Comparison of ENCODE assay signal across 8 cellular contexts in genomic region chr6:105137388-105137787, GRCh38. TPM values are rescaled to one million over a fixed set of nuclear protein-coding genes. Genes with fewer than 3 reads are reported as not detected.
DNase-seq lines count a peak whose midpoint lies in the region; ATAC-seq, FAIRE-seq and TF ChIP-seq lines count a peak whose summit lies in the region.

No MANE protein-coding gene starts in this region.

- TF ChIP-seq CTCF in K562 (IDR thresholded peaks at IDR 0.05 in 2 of 3, conservative IDR thresholded peaks at IDR 0.05 in 1 of 3; ENCODE audit: insufficient read depth in 2 of 3, low read depth in 1 of 3, low read length in 3 of 3) (no peak), testis (IDR thresholded peaks at IDR 0.05) (no peak)

- H3K27me3 ChIP-seq in K562 (ENCODE audit: control insufficient read depth in 2 of 2, insufficient read depth in 2 of 2, low read length in 2 of 2) (peaks cover 6 to 24% of the 10 kb centered on the region in 2 experiments; a peak in 3 of 5 replicates), testis (no peaks in the 10 kb centered on the region)

- H2AFZ ChIP-seq in K562 (ENCODE audit: low read depth, low read length) = peak overlapping the region; percentile 0; the same call in 1 of the 2 replicates

- WGBS in K562 (ENCODE audit: insufficient coverage, low coverage, missing lambda C conversion rate) = 41% methylated on average over 20 of the region's 32 CpGs
- 3% methylated on average over 32 of the region's 32 CpGs for WGBS in testis, 2 donors

- no peak overlapping the region for H3K9ac ChIP-seq in K562 (ENCODE audit: insufficient read depth in 1 of 2, low read depth in 2 of 2, low read length in 2 of 2)

- H3K27ac ChIP-seq in K562 (ENCODE audit: extremely low read depth, low read depth, low read length) (no peak overlapping the region), testis (peak overlapping the region; percentile 63 to 79)

- H3K4me1 Mint-ChIP-seq in activated T-cell treated with anti-CD3 and anti-CD28 coated beads, Interleukin-2, amount 50 U/mL, for 72 hours (ENCODE audit: low read depth) = peaks cover 5% of the 10 kb centered on the region

- H3K4me1 ChIP-seq in K562 (replicated peaks in 1 of 2; ENCODE audit: control insufficient read depth in 2 of 2, insufficient read depth in 2 of 2, low read length in 2 of 2) (peaks cover 0 to 16% of the 10 kb centered on the region in 2 experiments; a peak in 2 of 5 replicates), testis (no peaks in the 10 kb centered on the region)

- CTCF ChIA-PET in K562 (lab: Yijun Ruan, JAX; ENCODE audit: low intra/inter-chr PET ratio) = no interaction called here

- H3K9me3 Mint-ChIP-seq in activated T-cell treated with anti-CD3 and anti-CD28 coated beads, Interleukin-2, amount 50 U/mL, for 72 hours = no peaks in the 10 kb centered on the region

- ATAC-seq in activated T-cell treated with anti-CD3 and anti-CD28 coated beads, Interleukin-2, amount 50 U/mL, for 72 hours (replicated peaks in 1 of 2) = no peak
- ATAC-seq in K562 = no peak
- ATAC-seq in HG03457 (IDR thresholded peaks at IDR 0.05; ENCODE audit: unreplicated experiment) = no peak
- ATAC-seq in HG02571 (IDR thresholded peaks at IDR 0.05; ENCODE audit: unreplicated experiment) = no peak
- no peak for ATAC-seq in HG03045 (IDR thresholded peaks at IDR 0.05; ENCODE audit: unreplicated experiment)

- H3K36me3 Mint-ChIP-seq in activated T-cell treated with anti-CD3 and anti-CD28 coated beads, Interleukin-2, amount 50 U/mL, for 72 hours (ENCODE audit: insufficient read depth in 2 of 2) = no peaks in the 10 kb centered on the region

- no peak for FAIRE-seq in K562 (lab: Jason Lieb, UNC)

- H3K9me1 ChIP-seq in K562 (ENCODE audit: control insufficient read depth, insufficient read depth, low read length) = no peaks in the 10 kb centered on the region

- H3K4me2 ChIP-seq in K562 (ENCODE audit: insufficient read depth, low read length) = peak overlapping the region; percentile 32; the same call in 1 of the 2 replicates

- in situ Hi-C loops in K562 (cut with MboI) = no loop called here

- H3K36me3 ChIP-seq in K562 (ENCODE audit: control insufficient read depth, insufficient read depth, low read length) (no peaks in the 10 kb centered on the region), testis (ENCODE audit: low read depth, missing control alignments) (no peaks in the 10 kb centered on the region)

- BruUV-seq in K562 (replicated peaks; lab: Mats Ljungman, UMichigan) = no TSS peak

- no peak for DNase-seq in activated T-cell treated with anti-CD3 and anti-CD28 coated beads, Interleukin-2, amount 50 U/mL, for 72 hours
- no peak for DNase-seq in activated T-cell treated with anti-CD3 and anti-CD28 coated beads, Interleukin-2, amount 50 U/mL, for 1 hour
- DNase-seq in K562 (ENCODE audit: extremely low read depth in 1 of 4, low spot score in 3 of 4) (no peak), left kidney (ENCODE audit: low read depth, low spot score) (peak; percentile 52), testis (peak; percentile 33)

- intact Hi-C loops in K562 (cut with micrococcal nuclease) = no loop called here
- intact Hi-C loops in testis (cut with DNase I; ENCODE audit: low total_unique reads) = no loop called here

- H3K4me3 Mint-ChIP-seq in activated T-cell treated with anti-CD3 and anti-CD28 coated beads, Interleukin-2, amount 50 U/mL, for 72 hours = peak overlapping the region; percentile 77 to 84

- peaks cover 69% of the 10 kb centered on the region for H3K27me3 Mint-ChIP-seq in activated T-cell treated with anti-CD3 and anti-CD28 coated beads, Interleukin-2, amount 50 U/mL, for 72 hours (ENCODE audit: low read depth)

- no peaks in the 10 kb centered on the region for H3K79me2 ChIP-seq in K562 (ENCODE audit: control insufficient read depth, insufficient read depth, low read length)

- POLR2A ChIA-PET in K562 (lab: Yijun Ruan, JAX) = interaction anchor here (0.6 to 0.7 kb wide), 2 partner anchors 23 to 170 kb away, joined by 3 read pairs; no protein-coding TSS in a partner anchor

- H3K4me3 ChIP-seq in K562 = no peak overlapping the region
- H3K4me3 ChIP-seq in testis = peak overlapping the region; percentile 85 to 90

- no peak for TF ChIP-seq RAD21 in K562 (CRISPR knock-in tag; conservative IDR thresholded peaks at IDR 0.05 in 1 of 2, IDR thresholded peaks at IDR 0.05 in 1 of 2)

- no peaks in the 10 kb centered on the region for H4K20me1 ChIP-seq in K562 (replicated peaks; ENCODE audit: control insufficient read depth, insufficient read depth, low read length)

- H3K9me3 ChIP-seq in K562 (replicated peaks; ENCODE audit: control insufficient read depth, insufficient read depth, low read depth, low read length) (no peaks in the 10 kb centered on the region), testis (no peaks in the 10 kb centered on the region)

- no peak for TF ChIP-seq EP300 in K562 (IDR thresholded peaks at IDR 0.05; ENCODE audit: low read length)

- H3K27ac Mint-ChIP-seq in activated T-cell treated with anti-CD3 and anti-CD28 coated beads, Interleukin-2, amount 50 U/mL, for 72 hours = no peak overlapping the region

- TF ChIP-seq POLR2A in K562 (conservative IDR thresholded peaks at IDR 0.05) = no peak
- TF ChIP-seq POLR2A in testis (IDR thresholded peaks at IDR 0.05) = no peak

TF ChIP-seq in K562, 482 proteins besides CTCF, POLR2A, EP300 and RAD21 (continues in another document):
- TF ChIP-seq CREBBP (IDR thresholded peaks at IDR 0.05; ENCODE audit: low read depth, low read length) (no peak), THAP12 (CRISPR knock-in tag; IDR thresholded peaks at IDR 0.05) (no peak), BRF2 (IDR thresholded peaks at IDR 0.05; ENCODE audit: borderline replicate concordance, insufficient read depth, insufficient read length) (no peak), KLF10 (CRISPR knock-in tag; IDR thresholded peaks at IDR 0.05) (no peak), GTF2A2 (tag; IDR thresholded peaks at IDR 0.05) (no peak), ZBTB43 (CRISPR knock-in tag; IDR thresholded peaks at IDR 0.05) (no peak), BRF1 (IDR thresholded peaks at IDR 0.05; ENCODE audit: borderline replicate concordance, extremely low read depth, insufficient read length) (no peak)

RNA-seq across cellular contexts. Expression of gene POPDC3, which starts 42.4 kb away (rescaled TPM):
- total RNA-seq in activated T-cell treated with anti-CD3 and anti-CD28 coated beads, Interleukin-2, amount 50 U/mL, for 72 hours = not detected
- 1.4 and 4.2 TPM in 2 replicates for total RNA-seq in K562 (2011; cell fraction: chromatin; rRNA removed; ENCODE audit: low replicate concordance)
- total RNA-seq in K562 (2011; cell fraction: nucleolus; rRNA removed) = 1.7 and 2.3 TPM in 2 replicates
- 3.5 and 5.3 TPM in 2 replicates for total RNA-seq in K562 (2011; cell fraction: nucleoplasm; rRNA removed)
- 5.0 and 6.4 TPM in 2 replicates for total RNA-seq in K562 (2014; rRNA removed)
- 5.6 and 5.9 TPM in 2 replicates for total RNA-seq in K562 (2014; rRNA removed; fragmentation: Illumina TruSeq; extraction: Trizol)
- 4.6 and 5.3 TPM in 2 replicates for total RNA-seq in K562 (2015; rRNA removed; fragmentation: Illumina TruSeq; extraction: Trizol)
- 4.0 and 4.8 TPM in 2 replicates for total RNA-seq in K562 (2021)
- 1.0 and 11.8 TPM in 2 replicates for polyA plus RNA-seq in K562 (2011; rRNA removed)
- 0.52 and 3.7 TPM in 2 replicates for polyA plus RNA-seq in K562 (2011; cell fraction: cytosol; rRNA removed)
- 0.31 and 3.0 TPM in 2 replicates for polyA plus RNA-seq in K562 (2011; cell fraction: nucleus; rRNA removed)
- polyA plus RNA-seq in K562 (2012) = 6.1 and 10.2 TPM in 2 replicates
- polyA plus RNA-seq in K562 (2014; fragmentation: Illumina TruSeq; extraction: Trizol) = 10.2 and 11.5 TPM in 2 replicates
- polyA plus RNA-seq in K562 (2014; fragmentation: Nextera tagmentation; extraction: Ambion mirVana) = 1 to 10 TPM; 4.0 to 5.4 TPM
- 8.3 TPM in 2 replicates for polyA plus RNA-seq in K562 (2014; rRNA removed)
- polyA minus RNA-seq in K562 (2011; rRNA and poly(A)+ RNA removed) = 0.24 and 4.8 TPM in 2 replicates
- 1.2 TPM in 1 of 2 replicates, not detected in the other for polyA minus RNA-seq in K562 (2011; cell fraction: cytosol; rRNA and poly(A)+ RNA removed)
- polyA minus RNA-seq in K562 (2011; cell fraction: nucleus; rRNA and poly(A)+ RNA removed) = 0.94 TPM in 1 of 2 replicates, not detected in the other
- total RNA-seq in testis = 1 to 10 TPM; 7.8 to 9.8 TPM
- 13.8 TPM for polyA plus RNA-seq in testis (ENCODE audit: insufficient read depth, low read depth, low replicate concordance)

Comparison
In these comparisons a context has a peak if more than half of its experiments do, and no peak if none do; other contexts are left out.
1. DNase-seq: peak in left kidney (single experiment) and testis (single experiment); none in activated T-cell treated with anti-CD3 and anti-CD28 coated beads, Interleukin-2, amount 50 U/mL, for 72 hours (0 of 2), activated T-cell treated with anti-CD3 and anti-CD28 coated beads, Interleukin-2, amount 50 U/mL, for 1 hour (single experiment) and K562 (0 of 4).